Comparison of ENCODE assay signal across 36 cellular contexts in the genomic region with DNA sequence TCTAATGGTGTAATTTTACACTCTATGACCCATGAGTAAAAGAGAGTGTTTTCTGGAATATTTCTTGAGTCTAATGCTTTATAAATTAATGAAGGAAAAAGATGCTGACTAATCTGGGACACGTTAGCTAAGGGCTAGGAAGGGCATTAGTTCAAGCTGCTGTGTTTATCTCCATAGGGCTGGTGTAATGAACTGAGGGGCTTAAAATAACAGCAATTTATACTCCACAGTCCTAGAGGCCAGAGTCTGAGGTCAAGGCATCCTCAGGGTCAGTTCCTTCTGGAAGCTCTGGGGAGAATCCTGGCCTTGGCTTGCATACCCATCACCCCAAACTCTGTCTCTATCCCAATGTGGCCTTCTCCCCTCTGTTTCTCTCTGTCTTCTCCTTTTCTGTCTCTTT.
"Had no signal": no experiment of that assay in that cellular context is flagged by ENCODE, and none has a peak within 500 bp of the region (broad histone marks: within the 10 kb centered on the region; RNA-seq: fewer than 3 reads in every experiment).

No MANE protein-coding gene starts in this region.

- DNase-seq: activated B cell treated with CpG ODN at 0.5 μM for 24 hours; activated CD4-positive, alpha-beta memory T cell treated with anti-CD3 and anti-CD28 coated beads for 36 hours; activated CD4-positive, alpha-beta T cell treated with anti-CD3 and anti-CD28 coated beads for 4 hours; activated CD4-positive, alpha-beta T cell treated with anti-CD3 and anti-CD28 coated beads, Interleukin-2, amount 10 ng/mL, durations not matched to agents 24 days and 14 days; activated CD4-positive, alpha-beta T cell treated with anti-CD3 and anti-CD28 coated beads, Interleukin-2, amount 50 U/mL, for 1 hour; activated CD4-positive, alpha-beta T cell treated with anti-CD3 and anti-CD28 coated beads, Interleukin-2, amount 50 U/mL, for 4 hours; activated CD4-positive, CD25-positive, alpha-beta regulatory T cell treated with anti-CD3 and anti-CD28 coated beads, Interleukin-2, amount 50 U/mL, for 72 hours; activated CD8-positive, alpha-beta memory T cell treated with anti-CD3 and anti-CD28 coated beads, Interleukin-2, amount 50 U/mL, for 4 hours; activated CD8-positive, alpha-beta T cell treated with anti-CD3 and anti-CD28 coated beads for 36 hours; activated effector memory CD4-positive, alpha-beta T cell treated with Interleukin-2 at 50 U/mL for 16 hours; activated gamma-delta T cell; activated naive CD4-positive, alpha-beta T cell treated with anti-CD3 and anti-CD28 coated beads, Interleukin-2, amount 10 ng/mL, durations not matched to agents 7 days and 5 days; activated naive CD4-positive, alpha-beta T cell treated with Interleukin-2 at 50 U/mL for 16 hours; activated naive CD8-positive, alpha-beta T cell treated with anti-CD3 and anti-CD28 coated beads, Interleukin-2, amount 10 ng/mL, durations not matched to agents 7 days and 5 days; activated naive CD8-positive, alpha-beta T cell treated with anti-CD3 and anti-CD28 coated beads, Interleukin-2, amount 50 U/mL, for 24 hours; activated T-cell treated with anti-CD3 and anti-CD28 coated beads for 4 hours; activated T-cell treated with anti-CD3 and anti-CD28 coated beads, Interleukin-2, amount 50 U/mL, for 1 hour; activated T-cell treated with anti-CD3 and anti-CD28 coated beads, Interleukin-2, amount 50 U/mL, for 4 hours; activated T-cell treated with anti-CD3 and anti-CD28 coated beads, Interleukin-2, amount 50 U/mL, for 72 hours; amygdala; anterior cingulate cortex; caudate nucleus; cerebellar nuclear complex; T-helper 2 cell; T-helper 9 cell had no signal

- H3K4me1 ChIP-seq: ascending aorta had no signal

- H3K27ac Mint-ChIP-seq: activated B cell treated with CpG ODN at 0.5 μM for 24 hours; activated CD4-positive, alpha-beta memory T cell treated with anti-CD3 and anti-CD28 coated beads for 36 hours; activated CD4-positive, alpha-beta T cell treated with anti-CD3 and anti-CD28 coated beads, Interleukin-2, amount 10 ng/mL, durations not matched to agents 24 days and 14 days; activated CD8-positive, alpha-beta T cell treated with anti-CD3 and anti-CD28 coated beads for 36 hours; activated naive CD4-positive, alpha-beta T cell treated with anti-CD3 and anti-CD28 coated beads, Interleukin-2, amount 10 ng/mL, durations not matched to agents 7 days and 5 days; activated naive CD4-positive, alpha-beta T cell treated with anti-CD3 and anti-CD28 coated beads, Interleukin-2, amount 50 U/mL, for 24 hours; activated naive CD8-positive, alpha-beta T cell; activated naive CD8-positive, alpha-beta T cell treated with anti-CD3 and anti-CD28 coated beads, Interleukin-2, amount 10 ng/mL, durations not matched to agents 7 days and 5 days; activated naive CD8-positive, alpha-beta T cell treated with anti-CD3 and anti-CD28 coated beads, Interleukin-2, amount 50 U/mL, for 24 hours; activated T-cell treated with anti-CD3 and anti-CD28 coated beads, Interleukin-2, amount 50 U/mL, for 72 hours; activated T-helper 1 cell treated with anti-CD3 and anti-CD28 coated beads, Interleukin-12 subunit alpha, Interleukin-12 subunit beta, Interleukin-2, Interleukin-4 antibody, amounts not matched to agents 30 ng/mL and 10 ng/mL and 1 ng/mL, durations not matched to agents 14 hours and 24 hours and 36 hours; activated T-helper 17 cell treated with anti-CD3 and anti-CD28 coated beads, Interleukin-2, amount 50 U/mL, for 72 hours; brain; T-helper 1 cell treated with Interleukin-12 subunit alpha and Interleukin-12 subunit beta and Interleukin-4 antibody, amounts not matched to agents 30 μg/mL and 1 μg/mL, for 36 hours; T-helper 2 cell treated with Interferon-gamma antibody and Interleukin-4, amounts not matched to agents 5 μg/mL and 100 μg/mL, for 36 hours had no signal

- H3K36me3 ChIP-seq: ascending aorta, cardiac muscle cell had no signal

- H3K27me3 Mint-ChIP-seq: activated naive CD8-positive, alpha-beta T cell treated with anti-CD3 and anti-CD28 coated beads, Interleukin-2, amount 10 ng/mL, durations not matched to agents 7 days and 5 days had no signal

- H3K9me3 ChIP-seq: ascending aorta had no signal

- H3K4me3 ChIP-seq: ascending aorta, cardiac muscle cell had no signal

- ATAC-seq: activated CD8-positive, alpha-beta T cell treated with anti-CD3 and anti-CD28 coated beads for 36 hours; activated naive CD8-positive, alpha-beta T cell treated with anti-CD3 and anti-CD28 coated beads, Interleukin-2, amount 50 U/mL, for 24 hours; activated T-cell treated with anti-CD3 and anti-CD28 coated beads, Interleukin-2, amount 50 U/mL, for 4 hours; activated T-cell treated with anti-CD3 and anti-CD28 coated beads, Interleukin-2, amount 50 U/mL, for 72 hours; activated T-helper 17 cell treated with anti-CD3 and anti-CD28 coated beads, Interleukin-2, amount 50 U/mL, for 72 hours had no signal

- H3K27ac ChIP-seq: ascending aorta, cardiac muscle cell, VCaP had no signal

- H3K36me3 Mint-ChIP-seq: activated CD4-positive, alpha-beta memory T cell treated with anti-CD3 and anti-CD28 coated beads for 36 hours; activated naive CD4-positive, alpha-beta T cell treated with anti-CD3 and anti-CD28 coated beads, Interleukin-2, amount 10 ng/mL, durations not matched to agents 7 days and 5 days; activated naive CD4-positive, alpha-beta T cell treated with anti-CD3 and anti-CD28 coated beads, Interleukin-2, amount 50 U/mL, for 24 hours; activated naive CD8-positive, alpha-beta T cell; activated naive CD8-positive, alpha-beta T cell treated with anti-CD3 and anti-CD28 coated beads, Interleukin-2, amount 10 ng/mL, durations not matched to agents 7 days and 5 days; brain had no signal

- H3K9me3 Mint-ChIP-seq: activated B cell treated with CpG ODN at 0.5 μM for 24 hours; activated CD4-positive, alpha-beta T cell treated with anti-CD3 and anti-CD28 coated beads, Interleukin-2, amount 10 ng/mL, durations not matched to agents 24 days and 14 days; activated CD8-positive, alpha-beta T cell treated with anti-CD3 and anti-CD28 coated beads for 36 hours; activated naive CD4-positive, alpha-beta T cell treated with anti-CD3 and anti-CD28 coated beads, Interleukin-2, amount 10 ng/mL, durations not matched to agents 7 days and 5 days; activated naive CD4-positive, alpha-beta T cell treated with anti-CD3 and anti-CD28 coated beads, Interleukin-2, amount 50 U/mL, for 24 hours; activated naive CD8-positive, alpha-beta T cell treated with anti-CD3 and anti-CD28 coated beads, Interleukin-2, amount 10 ng/mL, durations not matched to agents 7 days and 5 days; activated T-cell treated with anti-CD3 and anti-CD28 coated beads, Interleukin-2, amount 50 U/mL, for 4 hours; activated T-helper 1 cell treated with anti-CD3 and anti-CD28 coated beads, Interleukin-12 subunit alpha, Interleukin-12 subunit beta, Interleukin-2, Interleukin-4 antibody, amounts not matched to agents 30 ng/mL and 10 ng/mL and 1 ng/mL, durations not matched to agents 14 hours and 24 hours and 36 hours; central memory CD8-positive, alpha-beta T cell; T-helper 2 cell treated with Interferon-gamma antibody and Interleukin-4, amounts not matched to agents 5 μg/mL and 100 μg/mL, for 36 hours had no signal

- H3K4me1 Mint-ChIP-seq: activated B cell treated with CpG ODN at 0.5 μM for 24 hours; activated CD4-positive, alpha-beta T cell treated with anti-CD3 and anti-CD28 coated beads, Interleukin-2, amount 10 ng/mL, durations not matched to agents 24 days and 14 days; activated naive CD4-positive, alpha-beta T cell treated with anti-CD3 and anti-CD28 coated beads, Interleukin-2, amount 10 ng/mL, durations not matched to agents 7 days and 5 days; activated naive CD4-positive, alpha-beta T cell treated with anti-CD3 and anti-CD28 coated beads, Interleukin-2, amount 50 U/mL, for 24 hours; activated naive CD8-positive, alpha-beta T cell treated with anti-CD3 and anti-CD28 coated beads, Interleukin-2, amount 50 U/mL, for 24 hours; activated T-helper 17 cell treated with anti-CD3 and anti-CD28 coated beads, Interleukin-2, amount 50 U/mL, for 72 hours; brain; central memory CD8-positive, alpha-beta T cell had no signal

- H3K4me3 Mint-ChIP-seq: activated B cell treated with CpG ODN at 0.5 μM for 24 hours; activated CD4-positive, alpha-beta memory T cell treated with anti-CD3 and anti-CD28 coated beads for 36 hours; activated CD4-positive, alpha-beta T cell treated with anti-CD3 and anti-CD28 coated beads, Interleukin-2, amount 10 ng/mL, durations not matched to agents 24 days and 14 days; activated CD8-positive, alpha-beta T cell treated with anti-CD3 and anti-CD28 coated beads for 36 hours; activated naive CD4-positive, alpha-beta T cell treated with anti-CD3 and anti-CD28 coated beads, Interleukin-2, amount 10 ng/mL, durations not matched to agents 7 days and 5 days; activated naive CD4-positive, alpha-beta T cell treated with anti-CD3 and anti-CD28 coated beads, Interleukin-2, amount 50 U/mL, for 24 hours; activated naive CD8-positive, alpha-beta T cell; activated naive CD8-positive, alpha-beta T cell treated with anti-CD3 and anti-CD28 coated beads, Interleukin-2, amount 10 ng/mL, durations not matched to agents 7 days and 5 days; activated naive CD8-positive, alpha-beta T cell treated with anti-CD3 and anti-CD28 coated beads, Interleukin-2, amount 50 U/mL, for 24 hours; activated T-cell treated with anti-CD3 and anti-CD28 coated beads, Interleukin-2, amount 50 U/mL, for 4 hours; activated T-cell treated with anti-CD3 and anti-CD28 coated beads, Interleukin-2, amount 50 U/mL, for 72 hours; activated T-helper 1 cell treated with anti-CD3 and anti-CD28 coated beads, Interleukin-12 subunit alpha, Interleukin-12 subunit beta, Interleukin-2, Interleukin-4 antibody, amounts not matched to agents 30 ng/mL and 10 ng/mL and 1 ng/mL, durations not matched to agents 14 hours and 24 hours and 36 hours; activated T-helper 17 cell treated with anti-CD3 and anti-CD28 coated beads, Interleukin-2, amount 50 U/mL, for 72 hours; brain; central memory CD8-positive, alpha-beta T cell; T-helper 1 cell treated with Interleukin-12 subunit alpha and Interleukin-12 subunit beta and Interleukin-4 antibody, amounts not matched to agents 30 μg/mL and 1 μg/mL, for 36 hours; T-helper 2 cell treated with Interferon-gamma antibody and Interleukin-4, amounts not matched to agents 5 μg/mL and 100 μg/mL, for 36 hours had no signal

- H3K27me3 ChIP-seq: ascending aorta, cardiac muscle cell had no signal
